In the genomic region with DNA sequence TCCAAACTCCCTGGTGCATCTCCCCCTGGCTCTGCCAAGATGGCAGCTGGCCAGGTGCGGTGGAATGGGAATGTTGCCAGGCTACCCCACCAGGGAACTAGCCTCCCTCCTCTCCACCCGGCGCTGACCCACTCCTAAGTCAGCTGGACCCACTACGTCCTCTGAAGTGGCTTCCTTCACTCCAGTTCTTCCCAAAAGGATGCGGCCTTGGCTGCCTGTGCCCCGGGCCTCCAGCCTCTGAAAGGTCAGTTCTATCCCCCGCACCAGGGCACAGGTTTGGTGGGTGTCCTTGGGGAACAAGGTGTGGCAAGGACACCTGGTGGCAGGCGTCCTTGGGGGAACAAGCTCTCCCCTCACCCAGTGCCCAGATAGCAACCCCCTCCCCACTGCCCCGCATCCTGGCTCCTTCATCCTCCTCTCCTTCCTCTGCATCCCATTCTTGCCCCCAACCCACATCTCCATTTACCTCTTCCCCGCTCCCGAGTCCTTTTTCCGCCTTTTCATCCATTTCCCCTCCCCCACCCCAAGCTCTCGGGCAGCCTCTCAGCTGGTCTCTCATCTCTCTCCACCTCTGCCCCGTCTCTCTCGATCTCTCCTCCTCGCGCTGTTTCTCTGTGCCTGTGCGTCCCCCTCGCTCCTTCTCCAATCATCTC, we compare ENCODE assay signal across 21 cellular contexts. TPM values are rescaled to one million over a fixed set of nuclear protein-coding genes. Genes with fewer than 3 reads are reported as not detected.
DNase-seq lines count a peak whose midpoint lies in the region; ATAC-seq, FAIRE-seq and TF ChIP-seq lines count a peak whose summit lies in the region.
"Had no signal": no experiment of that assay in that cellular context is flagged by ENCODE, and none has a peak within 500 bp of the region (broad histone marks: within the 10 kb centered on the region; RNA-seq: fewer than 3 reads in every experiment).

No MANE protein-coding gene starts in this region.

- H3K36me3 ChIP-seq in HUES48 (ENCODE audit: control insufficient read depth, insufficient read depth, low read length), result no peaks in the 10 kb centered on the region
- H3K36me3 ChIP-seq in kidney (ENCODE audit: control insufficient read depth in 1 of 2, insufficient read depth in 2 of 2, low read length in 2 of 2), result no peaks in the 10 kb centered on the region
- H3K36me3 ChIP-seq: BLaER1 treated with 17β-estradiol and CSF1 and Interleukin-3, amounts not matched to agents 10 nM and 100 nM; cardiac muscle cell; MG63 had no signal

- H3K4me1 Mint-ChIP-seq in chondrocyte (ENCODE audit: low read depth), result peaks cover 6% of the 10 kb centered on the region
- peaks cover 13 to 23% of the 10 kb centered on the region in 2 donors for H3K4me1 Mint-ChIP-seq in stimulated activated naive B cell treated with anti-CD40 and anti-IgM and Interleukin-4, amounts not matched to agents 10 μg/mL and 1 μg/mL and 100 μg/mL, for 72 hours

- no peak for ATAC-seq in stimulated activated naive B cell treated with anti-CD40 and anti-IgM and Interleukin-4, amounts not matched to agents 10 μg/mL and 1 μg/mL and 100 μg/mL, for 72 hours (replicated peaks)

- H3K27ac ChIP-seq in HUES48 (ENCODE audit: low read depth, low read length) (no peak overlapping the region), kidney (ENCODE audit: low read depth in 2 of 2, low read length in 2 of 2) (no peak overlapping the region)
- H3K27ac ChIP-seq: BLaER1 treated with 17β-estradiol and CSF1 and Interleukin-3, amounts not matched to agents 10 nM and 100 nM; cardiac muscle cell had no signal

- intact Hi-C loops in kidney (cut with DNase I), result no loop called here

- FAIRE-seq in kidney (lab: Jason Lieb, UNC), result no peak

- no peaks in the 10 kb centered on the region for H3K9me3 Mint-ChIP-seq in chondrocyte (ENCODE audit: low read depth)
- H3K9me3 Mint-ChIP-seq in stimulated activated naive B cell treated with anti-CD40 and anti-IgM and Interleukin-4, amounts not matched to agents 10 μg/mL and 1 μg/mL and 100 μg/mL, for 72 hours, result no peaks in the 10 kb centered on the region
- H3K9me3 Mint-ChIP-seq: activated T-cell treated with anti-CD3 and anti-CD28 coated beads, Interleukin-2, amount 50 U/mL, for 4 hours had no signal

- TF ChIP-seq CTCF in chondrocyte (IDR thresholded peaks at IDR 0.05) (no peak), kidney (IDR thresholded peaks at IDR 0.05; ENCODE audit: borderline replicate concordance, extremely low read depth, insufficient read depth) (no peak)

- H3K4me3 ChIP-seq in HUES48 (ENCODE audit: low read depth, low read length) (peak overlapping the region; percentile 85), kidney (ENCODE audit: low read length in 2 of 2) (no peak overlapping the region)
- H3K4me3 ChIP-seq: BLaER1 treated with 17β-estradiol and CSF1 and Interleukin-3, amounts not matched to agents 10 nM and 100 nM; cardiac muscle cell; MG63 had no signal

- H3K4me1 ChIP-seq in HUES48 (ENCODE audit: control insufficient read depth, insufficient read depth, low read length), result peaks cover 6% of the 10 kb centered on the region; the same call in 1 of the 2 replicates
- peaks cover 0 to 11% of the 10 kb centered on the region in 2 donors for H3K4me1 ChIP-seq in kidney (ENCODE audit: control insufficient read depth in 1 of 2, insufficient read depth in 1 of 2, low read depth in 1 of 2, low read length in 2 of 2)

- no peak overlapping the region for H3K27ac Mint-ChIP-seq in chondrocyte (ENCODE audit: unreplicated experiment)
- H3K27ac Mint-ChIP-seq in stimulated activated naive B cell treated with anti-CD40 and anti-IgM and Interleukin-4, amounts not matched to agents 10 μg/mL and 1 μg/mL and 100 μg/mL, for 72 hours, result peak overlapping the region; percentile 48

- H3K27me3 ChIP-seq in HUES48 (ENCODE audit: control insufficient read depth, insufficient read depth, low read length), result peaks cover 36% of the 10 kb centered on the region
- H3K27me3 ChIP-seq: MG63 had no signal

- no peaks in the 10 kb centered on the region for H3K9me3 ChIP-seq in HUES48 (ENCODE audit: control insufficient read depth, insufficient read depth, low read length)
- H3K9me3 ChIP-seq in kidney (ENCODE audit: control insufficient read depth in 1 of 2, low read length in 2 of 2), result no peaks in the 10 kb centered on the region
- H3K9me3 ChIP-seq: BLaER1 treated with 17β-estradiol and CSF1 and Interleukin-3, amounts not matched to agents 10 nM and 100 nM; MG63; SK-N-SH had no signal

- peaks cover under 1% of the 10 kb centered on the region for H3K36me3 Mint-ChIP-seq in chondrocyte (ENCODE audit: low read depth)
- H3K36me3 Mint-ChIP-seq in stimulated activated naive B cell treated with anti-CD40 and anti-IgM and Interleukin-4, amounts not matched to agents 10 μg/mL and 1 μg/mL and 100 μg/mL, for 72 hours, result peaks cover 5 to 12% of the 10 kb centered on the region in 2 donors

- no peak for DNase-seq in chondrocyte (ENCODE audit: low spot score)
- peak; percentile 63 for DNase-seq in iPS-NIHi7 (ENCODE audit: extremely low spot score)
- DNase-seq in stimulated activated naive B cell treated with anti-CD40 and anti-IgM and Interleukin-4, amounts not matched to agents 10 μg/mL and 1 μg/mL and 100 μg/mL, for 72 hours, result no peak
- DNase-seq in glomerular visceral epithelial cell (ENCODE audit: extremely low spot score), result no peak
- DNase-seq in AG08396 (ENCODE audit: low spot score), result no peak
- no peak for DNase-seq in kidney
- no peak for DNase-seq in activated CD4-positive, CD25-positive, alpha-beta regulatory T cell treated with anti-CD3 and anti-CD28 coated beads, Interleukin-2, amount 50 U/mL, for 72 hours
- DNase-seq: activated CD4-positive, alpha-beta T cell treated with anti-CD3 and anti-CD28 coated beads, Interleukin-2, amount 50 U/mL, for 4 hours; activated T-cell treated with anti-CD3 and anti-CD28 coated beads, Interleukin-2, amount 50 U/mL, for 4 hours; DMS53; effector memory CD4-positive, alpha-beta T cell; MG63; NCI-H187 treated with DMSO at 0.1 percent for 48 hours; NCI-H510A treated with DMSO at 0.1 percent for 48 hours; SK-N-SH; stimulated activated CD4-positive, alpha-beta T cell treated with anti-CD3 and anti-CD28 coated beads, Interleukin-4, amount 100 ng/mL, for 1 hour had no signal

- H3K9ac ChIP-seq in HUES48 (ENCODE audit: low read depth, low read length), result no peak overlapping the region
- no peak overlapping the region for H3K9ac ChIP-seq in kidney (ENCODE audit: low read length in 2 of 2)
- H3K9ac ChIP-seq: BLaER1 treated with 17β-estradiol and CSF1 and Interleukin-3, amounts not matched to agents 10 nM and 100 nM; SK-N-SH had no signal

- peaks cover 15% of the 10 kb centered on the region for H3K27me3 Mint-ChIP-seq in chondrocyte (ENCODE audit: low read depth)
- peaks cover 28 to 34% of the 10 kb centered on the region in 2 donors for H3K27me3 Mint-ChIP-seq in stimulated activated naive B cell treated with anti-CD40 and anti-IgM and Interleukin-4, amounts not matched to agents 10 μg/mL and 1 μg/mL and 100 μg/mL, for 72 hours

- H3K4me3 Mint-ChIP-seq in chondrocyte (ENCODE audit: unreplicated experiment), result peak overlapping the region; percentile 52
- H3K4me3 Mint-ChIP-seq in stimulated activated naive B cell treated with anti-CD40 and anti-IgM and Interleukin-4, amounts not matched to agents 10 μg/mL and 1 μg/mL and 100 μg/mL, for 72 hours, result peak overlapping the region in 1 of 2 donors; percentile 29
- H3K4me3 Mint-ChIP-seq: activated T-cell treated with anti-CD3 and anti-CD28 coated beads, Interleukin-2, amount 50 U/mL, for 4 hours had no signal

RNA-seq across cellular contexts. Expression of a gene that starts 54.0 kb away (rescaled TPM):
- total RNA-seq in chondrocyte (not detected in 3 replicates), kidney (0.25 TPM)
- not detected for polyA plus RNA-seq in kidney (ENCODE audit: insufficient read depth, low read depth, low replicate concordance)
- total RNA-seq: activated T-cell treated with anti-CD3 and anti-CD28 coated beads, Interleukin-2, amount 50 U/mL, for 4 hours; cardiac muscle cell; fibroblast of villous mesenchyme; sciatic nerve had no signal
